8 cellular contexts compared by ENCODE assay signal in genomic region chr5:124289641-124290201, GRCh38.
A peak's percentile ranks its signal among the peaks of the same experiment; 100 is the strongest.
DNase-seq lines count a peak whose midpoint lies in the region; ATAC-seq and TF ChIP-seq lines count a peak whose summit lies in the region.

No MANE protein-coding gene starts in this region.

- H3K4me3 Mint-ChIP-seq in neural crest cell = no peak overlapping the region

- no peaks in the 10 kb centered on the region for H3K27me3 ChIP-seq in dorsolateral prefrontal cortex

- H3K4me3 ChIP-seq in dorsolateral prefrontal cortex = peak overlapping the region in 1 of 59 donors; percentile 10

- peaks cover 28% of the 10 kb centered on the region for H3K4me1 Mint-ChIP-seq in neural crest cell

- H3K27ac ChIP-seq in dorsolateral prefrontal cortex = peak overlapping the region; percentile 21 to 94 (median 88)

- H3K36me3 Mint-ChIP-seq in neural crest cell (ENCODE audit: low read depth) = no peaks in the 10 kb centered on the region

- ATAC-seq in HG02610 (IDR thresholded peaks at IDR 0.05; ENCODE audit: unreplicated experiment) (no peak), GM18861 (IDR thresholded peaks at IDR 0.05; ENCODE audit: unreplicated experiment) (no peak)

- H3K27ac Mint-ChIP-seq in neural crest cell (ENCODE audit: unreplicated experiment) = peak overlapping the region; percentile 63

- H3K9me3 Mint-ChIP-seq in neural crest cell = no peaks in the 10 kb centered on the region

- no peaks in the 10 kb centered on the region for H3K27me3 Mint-ChIP-seq in neural crest cell (ENCODE audit: low read depth)

- TF ChIP-seq CTCF in dorsolateral prefrontal cortex (IDR thresholded peaks at IDR 0.05 in 54 of 56, conservative IDR thresholded peaks at IDR 0.05 in 2 of 56; ENCODE audit: low read depth in 1 of 56, partially characterized antibody in 56 of 56) (peak in 6 of 56 donors; percentile 2 to 26 (median 11)), neural crest cell (conservative IDR thresholded peaks at IDR 0.05) (peak; percentile 42)

- intact Hi-C loops in dorsolateral prefrontal cortex (cut with DNase I) = loop anchor here (10.0 kb wide), 2 partner anchors 105 to 455 kb away; partner anchors contain the start of gene ZNF608 (in 1 of the 2)

- DNase-seq in DMS79 (lab: John Stamatoyannopoulos, UW) (peak; percentile 79), NCI-H2029 (lab: John Stamatoyannopoulos, UW) (peak; percentile 84), dorsolateral prefrontal cortex (peak in 9 of 10 donors; percentile 23 to 55 (median 38)), neural crest cell (ENCODE audit: low read depth, low spot score) (no peak), NCI-H187 (lab: John Stamatoyannopoulos, UW) (no peak), activated gamma-delta T cell (lab: John Stamatoyannopoulos, UW) (no peak)

Comparison
In these comparisons a context has a peak if more than half of its experiments do, and no peak if none do; other contexts are left out.
1. DNase-seq: peak in DMS79 (single experiment), NCI-H2029 (single experiment) and dorsolateral prefrontal cortex (9 of 10); none in neural crest cell (single experiment), NCI-H187 (0 of 2) and activated gamma-delta T cell (single experiment).